17 cellular contexts compared by ENCODE assay signal in the genomic region with DNA sequence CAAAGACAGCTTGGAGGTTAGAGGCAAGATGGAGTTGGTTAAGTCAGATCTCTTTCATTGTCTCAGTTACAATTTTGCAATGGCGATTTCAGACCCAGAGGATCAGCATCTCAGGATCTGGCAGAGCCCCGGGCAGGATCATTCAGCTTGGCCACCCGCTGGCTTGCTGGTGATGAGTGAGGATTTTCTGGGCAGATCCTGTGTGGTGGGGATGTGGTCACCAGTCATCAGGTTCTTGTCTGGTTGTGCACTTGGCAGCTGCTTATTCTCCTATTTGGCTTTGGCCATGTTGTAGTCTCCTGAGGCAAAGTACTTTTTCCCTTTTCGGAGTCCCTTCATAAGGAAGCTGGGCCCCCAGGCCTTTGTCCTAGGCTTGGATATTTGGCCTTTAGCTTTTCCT.
A peak's percentile ranks its signal among the peaks of the same experiment; 100 is the strongest.
DNase-seq lines count a peak whose midpoint lies in the region; ATAC-seq and FAIRE-seq lines count a peak whose summit lies in the region.
"Had no signal": no experiment of that assay in that cellular context is flagged by ENCODE, and none has a peak within 500 bp of the region (broad histone marks: within the 10 kb centered on the region; RNA-seq: fewer than 3 reads in every experiment).

No MANE protein-coding gene starts in this region.

- H3K18ac ChIP-seq in trophoblast cell (ENCODE audit: low read length) = no peak overlapping the region

- H3K4me2 ChIP-seq in trophoblast cell (ENCODE audit: low read length) = no peak overlapping the region
- H3K4me2 ChIP-seq: BLaER1, GM23338 had no signal

- H2BK12ac ChIP-seq in trophoblast cell (ENCODE audit: low read length) = no peak overlapping the region

- WGBS in trophoblast cell (ENCODE audit: extremely low coverage, insufficient coverage, insufficient read length) = no CpG with 5 or more reads among the region's 4 CpGs
- 98% methylated on average over 4 of the region's 4 CpGs for WGBS in aorta, 2 donors

- no peak overlapping the region for H3K23ac ChIP-seq in trophoblast cell (ENCODE audit: low read length)

- H3K4me1 ChIP-seq in trophoblast cell (ENCODE audit: control insufficient read depth in 1 of 2, insufficient read depth in 2 of 2, low read length in 2 of 2) (peaks cover 0 to 4% of the 10 kb centered on the region in 2 experiments), aorta (ENCODE audit: control insufficient read depth in 1 of 2, insufficient read depth in 2 of 2, low read length in 2 of 2) (no peaks in the 10 kb centered on the region)
- H3K4me1 ChIP-seq: BLaER1 had no signal

- DNase-seq in EL (peak; percentile 12), M059J (ENCODE audit: low read depth) (peak; percentile 86), islet precursor cell (peak; percentile 63), trophoblast cell (peak; percentile 37 to 53), HTR-8/SVneo (ENCODE audit: insufficient read length, low spot score) (no peak), aorta (no peak)
- DNase-seq: 8988T; AML-193; Caco-2; CD8-positive, alpha-beta memory T cell; DND-41; H9 had no signal

- no peak overlapping the region for H4K12ac ChIP-seq in trophoblast cell (ENCODE audit: low read depth, low read length)

- H3K27ac ChIP-seq in trophoblast cell (ENCODE audit: low read depth, low read length) (no peak overlapping the region), aorta (ENCODE audit: low read depth in 1 of 2, low read length in 2 of 2) (no peak overlapping the region)
- H3K27ac ChIP-seq: BLaER1 had no signal

- H3K9ac ChIP-seq in trophoblast cell (ENCODE audit: low read length) = no peak overlapping the region
- H3K9ac ChIP-seq: BLaER1 had no signal

- H2AFZ ChIP-seq in trophoblast cell (ENCODE audit: insufficient read depth, low read length, poor library complexity) = no peak overlapping the region
- H2AFZ ChIP-seq: GM23338 had no signal

- H3K9me3 ChIP-seq in trophoblast cell (ENCODE audit: insufficient read depth, low read depth, low read length) = peaks cover 1% of the 10 kb centered on the region
- H3K9me3 ChIP-seq in aorta (ENCODE audit: control insufficient read depth, low read length) = no peaks in the 10 kb centered on the region
- H3K9me3 ChIP-seq: BLaER1, Caco-2 had no signal

- H2BK120ac ChIP-seq in trophoblast cell (ENCODE audit: insufficient read depth, low read length, poor library complexity) = no peak overlapping the region

- no peak overlapping the region for H3K4me3 ChIP-seq in trophoblast cell (ENCODE audit: low read depth, low read length)
- H3K4me3 ChIP-seq in aorta (ENCODE audit: low read length in 2 of 2) = no peak overlapping the region
- H3K4me3 ChIP-seq: BLaER1, GM12878, GM23338 had no signal

- H3K79me2 ChIP-seq in trophoblast cell (ENCODE audit: control insufficient read depth, insufficient read depth, low read length, poor library complexity) = no peaks in the 10 kb centered on the region

- FAIRE-seq in HTR-8/SVneo (lab: Jason Lieb, UNC) = no peak
- FAIRE-seq: GM18507 had no signal

- H3K27me3 ChIP-seq in trophoblast cell (ENCODE audit: insufficient read depth, low read length) (no peaks in the 10 kb centered on the region), aorta (ENCODE audit: control insufficient read depth in 1 of 2, insufficient read depth in 2 of 2, low read length in 1 of 2) (no peaks in the 10 kb centered on the region)
- H3K27me3 ChIP-seq: BLaER1 had no signal

- ATAC-seq in aorta (ENCODE audit: low FRiP score) (no peak), HG03439 (IDR thresholded peaks at IDR 0.05; ENCODE audit: unreplicated experiment) (no peak)
- ATAC-seq: GM12878, GM23338 had no signal

- no peak overlapping the region for H4K91ac ChIP-seq in trophoblast cell (ENCODE audit: low read depth, low read length)

- H3K4ac ChIP-seq in trophoblast cell (ENCODE audit: low read depth, low read length) = no peak overlapping the region

- intact Hi-C loops in aorta (cut with DNase I) = no loop called here

- H2AK5ac ChIP-seq in trophoblast cell (ENCODE audit: low read length) = no peak overlapping the region

- no peaks in the 10 kb centered on the region for H3K36me3 ChIP-seq in trophoblast cell (ENCODE audit: control insufficient read depth in 1 of 2, insufficient read depth in 2 of 2, low read length in 2 of 2)
- no peaks in the 10 kb centered on the region for H3K36me3 ChIP-seq in aorta (ENCODE audit: control insufficient read depth in 1 of 2, insufficient read depth in 2 of 2, low read length in 1 of 2)
- H3K36me3 ChIP-seq: BLaER1 had no signal

- no peak overlapping the region for H3K14ac ChIP-seq in trophoblast cell (ENCODE audit: low read length)

- no peak overlapping the region for H4K8ac ChIP-seq in trophoblast cell (ENCODE audit: low read depth, low read length)

- H2BK5ac ChIP-seq in trophoblast cell (ENCODE audit: low read depth, low read length, poor library complexity) = no peak overlapping the region

- no peaks in the 10 kb centered on the region for H3K79me1 ChIP-seq in trophoblast cell (ENCODE audit: low read length)

Comparison
In these comparisons a context has a peak if more than half of its experiments do, and no peak if none do; other contexts are left out.
1. DNase-seq: peak in EL (single experiment), M059J (single experiment), islet precursor cell (single experiment) and trophoblast cell (2 of 2); none in HTR-8/SVneo (single experiment) and aorta (0 of 2).